In genomic region chr2:28581312-28581711, GRCh38 we compare ENCODE assay signal across 1 cellular context.
TF ChIP-seq lines count a peak whose summit lies in the region.

No MANE protein-coding gene starts in this region.

TF ChIP-seq in IMR-90, 13 proteins besides CTCF, POLR2A, EP300 and RAD21:
- TF ChIP-seq MXI1 (IDR thresholded peaks at IDR 0.05; ENCODE audit: borderline replicate concordance, low read depth, low read length) (no peak), CHD1 (IDR thresholded peaks at IDR 0.05; ENCODE audit: low read depth, low read length) (no peak), MAZ (IDR thresholded peaks at IDR 0.05; ENCODE audit: borderline replicate concordance, low read depth, low read length) (no peak), NFE2L2 (IDR thresholded peaks at IDR 0.05; ENCODE audit: low read depth, low read length) (no peak), RCOR1 (IDR thresholded peaks at IDR 0.05; ENCODE audit: insufficient replicate concordance, low read length) (no peak)
